ENCODE assay signal across 19 cellular contexts in genomic region chr17:48293319-48294192, GRCh38.
DNase-seq lines count a peak whose midpoint lies in the region; ATAC-seq and TF ChIP-seq lines count a peak whose summit lies in the region.
"Had no signal": no experiment of that assay in that cellular context is flagged by ENCODE, and none has a peak within 500 bp of the region (broad histone marks: within the 10 kb centered on the region; RNA-seq: fewer than 3 reads in every experiment).

No MANE protein-coding gene starts in this region.

- H3K9me3 Mint-ChIP-seq in mesothelial cell of epicardium: no peaks in the 10 kb centered on the region
- H3K9me3 Mint-ChIP-seq: memory B cell had no signal

- DNase-seq in NCI-H2081 (lab: John Stamatoyannopoulos, UW): peak; percentile 22 to 66
- DNase-seq in NCI-H2081 treated with DMSO at 0.1 percent for 48 hours (lab: John Stamatoyannopoulos, UW): no peak
- peak; percentile 73 for DNase-seq in HT-29 (ENCODE audit: low spot score)
- DNase-seq in WERI-Rb-1: peak; percentile 88
- DNase-seq in mesothelial cell of epicardium (ENCODE audit: low spot score in 2 of 2, unreplicated experiment in 2 of 2): no peak
- DNase-seq in colonic mucosa: no peak
- DNase-seq: 8988T; activated CD8-positive, alpha-beta memory T cell treated with anti-CD3 and anti-CD28 coated beads, Interleukin-2, amount 50 U/mL, for 48 hours; aorta; dorsolateral prefrontal cortex; GF-D8; NCI-H524 treated with DMSO at 0.1 percent for 48 hours; stimulated activated CD4-positive, alpha-beta T cell treated with anti-CD3 and anti-CD28 coated beads, Interleukin-12 subunit alpha, Interleukin-12 subunit beta, amount 100 ng/mL, for 4 hours had no signal

- H3K36me3 Mint-ChIP-seq in mesothelial cell of epicardium: no peaks in the 10 kb centered on the region
- H3K36me3 Mint-ChIP-seq: memory B cell had no signal

- peak overlapping the region; percentile 59 for H3K4me3 Mint-ChIP-seq in mesothelial cell of epicardium
- H3K4me3 Mint-ChIP-seq: memory B cell had no signal

- H3K27me3 ChIP-seq in WERI-Rb-1 (ENCODE audit: insufficient read depth, low read depth, severe bottlenecking) (no peaks in the 10 kb centered on the region), colonic mucosa (no peaks in the 10 kb centered on the region)

- H3K4me3 ChIP-seq in WERI-Rb-1 (ENCODE audit: low read depth, low read length): peak overlapping the region; percentile 45
- H3K4me3 ChIP-seq in colonic mucosa: no peak overlapping the region
- H3K4me3 ChIP-seq: dorsolateral prefrontal cortex, HAP-1, thoracic aorta had no signal

- H3K36me3 ChIP-seq in WERI-Rb-1 (no peaks in the 10 kb centered on the region), colonic mucosa (no peaks in the 10 kb centered on the region)
- H3K36me3 ChIP-seq: HAP-1, thoracic aorta had no signal

- peak overlapping the region; percentile 82 for H3K27ac ChIP-seq in WERI-Rb-1
- H3K27ac ChIP-seq in colonic mucosa: no peak overlapping the region
- H3K27ac ChIP-seq: dorsolateral prefrontal cortex, thoracic aorta had no signal

- no peaks in the 10 kb centered on the region for H3K27me3 Mint-ChIP-seq in mesothelial cell of epicardium (ENCODE audit: low read depth)

- H3K27ac Mint-ChIP-seq in mesothelial cell of epicardium: peak overlapping the region; percentile 95
- H3K27ac Mint-ChIP-seq: memory B cell had no signal

- no peak overlapping the region for H3K9ac ChIP-seq in colonic mucosa (ENCODE audit: low read depth in 2 of 2, low read length in 2 of 2)

- no peaks in the 10 kb centered on the region for H3K9me3 ChIP-seq in WERI-Rb-1 (ENCODE audit: severe bottlenecking)
- H3K9me3 ChIP-seq in colonic mucosa: no peaks in the 10 kb centered on the region
- H3K9me3 ChIP-seq: HAP-1, thoracic aorta had no signal

- no peak for ATAC-seq in HG02885 (IDR thresholded peaks at IDR 0.05; ENCODE audit: poor library complexity, unreplicated experiment)
- no peak for ATAC-seq in HG03521 (IDR thresholded peaks at IDR 0.05; ENCODE audit: unreplicated experiment)
- ATAC-seq: Right ventricle myocardium inferior had no signal

- intact Hi-C loops in colonic mucosa (cut with DNase I): loop anchor here (10.0 kb wide), 1 partner anchor 59 kb away; no protein-coding TSS in a partner anchor

- peaks cover 79% of the 10 kb centered on the region for H3K4me1 Mint-ChIP-seq in mesothelial cell of epicardium

- TF ChIP-seq CTCF in WERI-Rb-1 (IDR thresholded peaks at IDR 0.05; ENCODE audit: low read depth, low read length): no peak
- TF ChIP-seq CTCF in mesothelial cell of epicardium (IDR thresholded peaks at IDR 0.05; ENCODE audit: unreplicated experiment): no peak
- no peak for TF ChIP-seq CTCF in colonic mucosa (IDR thresholded peaks at IDR 0.05)

- no peaks in the 10 kb centered on the region for H3K4me1 ChIP-seq in colonic mucosa
- H3K4me1 ChIP-seq: HAP-1 had no signal

Comparison
In these comparisons a context has a peak if more than half of its experiments do, and no peak if none do; other contexts are left out.
1. DNase-seq: peak in NCI-H2081 (2 of 2), HT-29 (single experiment) and WERI-Rb-1 (single experiment); none in NCI-H2081 treated with DMSO at 0.1 percent for 48 hours (single experiment), mesothelial cell of epicardium (0 of 2) and colonic mucosa (single experiment).